Comparison of ENCODE assay signal across 24 cellular contexts in the genomic region with DNA sequence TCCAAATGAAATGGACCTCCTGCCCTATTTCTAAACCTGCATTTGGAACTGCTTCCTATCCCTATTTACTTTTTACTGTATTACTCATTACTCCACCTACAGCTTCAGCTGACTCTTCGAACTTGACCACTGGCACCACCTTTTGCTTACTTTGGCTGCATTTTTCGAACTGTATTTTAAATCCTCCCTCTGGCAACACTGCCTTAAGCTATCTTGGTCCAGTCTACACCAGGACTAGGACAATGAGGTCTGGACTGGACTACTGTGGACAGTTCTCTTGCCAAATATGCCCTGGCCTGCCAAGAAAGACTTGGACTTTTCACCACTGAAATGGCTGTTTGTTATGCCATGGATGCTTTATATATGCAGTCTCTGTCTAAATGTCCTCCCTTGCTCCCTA.
DNase-seq lines count a peak whose midpoint lies in the region; ATAC-seq and TF ChIP-seq lines count a peak whose summit lies in the region.
"Had no signal": no experiment of that assay in that cellular context is flagged by ENCODE, and none has a peak within 500 bp of the region (broad histone marks: within the 10 kb centered on the region; RNA-seq: fewer than 3 reads in every experiment).

No MANE protein-coding gene starts in this region.

- H3K4me1 ChIP-seq in PC-9 (replicated peaks; ENCODE audit: insufficient read depth) (peaks cover 18% of the 10 kb centered on the region), uterus (no peaks in the 10 kb centered on the region)
- H3K4me1 ChIP-seq: heart right ventricle had no signal

- H3F3A ChIP-seq in PC-9 (ENCODE audit: insufficient read depth, low read depth) = no peaks in the 10 kb centered on the region

- TF ChIP-seq CTCF in PC-9 (conservative IDR thresholded peaks at IDR 0.05) (no peak), epithelial cell of proximal tubule (conservative IDR thresholded peaks at IDR 0.05; ENCODE audit: low read depth, low read length) (no peak), uterus (IDR thresholded peaks at IDR 0.05) (no peak)

- POLR2A ChIA-PET in PC-9 (lab: Charles Lee; ENCODE audit: unreplicated experiment) = interaction anchor here (0.5 kb wide), 1 partner anchor 17 kb away, joined by 3 read pairs; no protein-coding TSS in a partner anchor

- H3K79me2 ChIP-seq in PC-9 (ENCODE audit: low read depth) = no peaks in the 10 kb centered on the region

- in situ Hi-C loops in Caki2 (cut with HindIII; ENCODE audit: low pct_unique_long_range_greater_than_20kb, low sequenced_read_pairs) = no loop called here

- H4K20me1 ChIP-seq in PC-9 (ENCODE audit: insufficient read depth) = no peaks in the 10 kb centered on the region

- peak overlapping the region; percentile 55; the same call in 1 of the 2 replicates for H2AFZ ChIP-seq in PC-9

- no TSS peak for BruUV-seq in PC-9 (replicated peaks; lab: Mats Ljungman, UMichigan)

- H3K9me3 ChIP-seq in PC-9 (ENCODE audit: insufficient read depth, low read depth) (no peaks in the 10 kb centered on the region), uterus (no peaks in the 10 kb centered on the region)
- H3K9me3 ChIP-seq: suprapubic skin had no signal

- H3K27me3 ChIP-seq in PC-9 (ENCODE audit: insufficient read depth, low read depth) (no peaks in the 10 kb centered on the region), uterus (no peaks in the 10 kb centered on the region)
- H3K27me3 ChIP-seq: cardiac muscle cell, dorsolateral prefrontal cortex, esophagus muscularis mucosa, heart right ventricle, suprapubic skin had no signal

- H3K4me2 ChIP-seq in PC-9 = peak overlapping the region; percentile 26; the same call in 1 of the 2 replicates

- no peaks in the 10 kb centered on the region for H3K9me2 ChIP-seq in PC-9 (ENCODE audit: insufficient read depth)

- DNase-seq in Caki2 (ENCODE audit: low read depth) (peak; percentile 37), PC-9 (peak; percentile 2 to 39), epithelial cell of proximal tubule (ENCODE audit: low read depth) (peak; percentile 12), mucosa of gallbladder (ENCODE audit: low spot score) (peak; percentile 10), COLO668 (lab: John Stamatoyannopoulos, UW; ENCODE audit: unreplicated experiment) (no peak), uterus (no peak), erythroblast (lab: John Stamatoyannopoulos, UW) (no peak)
- DNase-seq: activated naive CD8-positive, alpha-beta T cell treated with anti-CD3 and anti-CD28 coated beads for 36 hours; CD8-positive, alpha-beta memory T cell; dorsolateral prefrontal cortex; heart right ventricle; HFFc6; naive thymus-derived CD4-positive, alpha-beta T cell; NCI-H187; NCI-H345; NK-92 treated with Interleukin-12 subunit alpha and Interleukin-12 subunit beta, amount 100 ng/mL, for 24 hours; stimulated activated CD8-positive, alpha-beta memory T cell treated with anti-CD3 and anti-CD28 coated beads, Interleukin-4, amount 100 ng/mL, for 48 hours; T1000 had no signal

- intact Hi-C loops in PC-9 (cut with micrococcal nuclease; ENCODE audit: unreplicated experiment) (no loop called here), uterus (cut with DNase I; ENCODE audit: low total_unique reads) (no loop called here)

- H3K4me3 ChIP-seq in PC-9 = peak overlapping the region; percentile 11; the same call in 1 of the 2 replicates
- no peak overlapping the region for H3K4me3 ChIP-seq in epithelial cell of proximal tubule (ENCODE audit: low read depth, low read length)
- H3K4me3 ChIP-seq in uterus = no peak overlapping the region
- H3K4me3 ChIP-seq: cardiac muscle cell, dorsolateral prefrontal cortex, esophagus muscularis mucosa, heart right ventricle, suprapubic skin had no signal

- ATAC-seq in GM18858 (IDR thresholded peaks at IDR 0.05; ENCODE audit: unreplicated experiment) = no peak
- ATAC-seq: activated CD4-positive, CD25-positive, alpha-beta regulatory T cell treated with anti-CD3 and anti-CD28 coated beads, Interleukin-2, amount 50 U/mL, for 24 hours; heart right ventricle; naive thymus-derived CD4-positive, alpha-beta T cell had no signal

- H3K27ac ChIP-seq in PC-9 (no peak overlapping the region), uterus (no peak overlapping the region)
- H3K27ac ChIP-seq: cardiac muscle cell, dorsolateral prefrontal cortex, esophagus muscularis mucosa, heart right ventricle, RWPE1 had no signal

- CTCF ChIA-PET in PC-9 (lab: Charles Lee) = no interaction called here

- H3K36me3 ChIP-seq in PC-9 (ENCODE audit: low read depth) (no peaks in the 10 kb centered on the region), uterus (no peaks in the 10 kb centered on the region)
- H3K36me3 ChIP-seq: cardiac muscle cell, esophagus muscularis mucosa, heart right ventricle, suprapubic skin had no signal

- TF ChIP-seq POLR2A in uterus (IDR thresholded peaks at IDR 0.05) = no peak
- no peak for TF ChIP-seq POLR2A in erythroblast (IDR thresholded peaks at IDR 0.05; ENCODE audit: low read length)

Comparison
In these comparisons a context has a peak if more than half of its experiments do, and no peak if none do; other contexts are left out.
1. DNase-seq: peak in Caki2 (single experiment), PC-9 (2 of 2), epithelial cell of proximal tubule (single experiment) and mucosa of gallbladder (single experiment); none in COLO668 (single experiment), uterus (0 of 2) and erythroblast (0 of 2).